Comparison of ENCODE assay signal across 1 cellular context in the genomic region with DNA sequence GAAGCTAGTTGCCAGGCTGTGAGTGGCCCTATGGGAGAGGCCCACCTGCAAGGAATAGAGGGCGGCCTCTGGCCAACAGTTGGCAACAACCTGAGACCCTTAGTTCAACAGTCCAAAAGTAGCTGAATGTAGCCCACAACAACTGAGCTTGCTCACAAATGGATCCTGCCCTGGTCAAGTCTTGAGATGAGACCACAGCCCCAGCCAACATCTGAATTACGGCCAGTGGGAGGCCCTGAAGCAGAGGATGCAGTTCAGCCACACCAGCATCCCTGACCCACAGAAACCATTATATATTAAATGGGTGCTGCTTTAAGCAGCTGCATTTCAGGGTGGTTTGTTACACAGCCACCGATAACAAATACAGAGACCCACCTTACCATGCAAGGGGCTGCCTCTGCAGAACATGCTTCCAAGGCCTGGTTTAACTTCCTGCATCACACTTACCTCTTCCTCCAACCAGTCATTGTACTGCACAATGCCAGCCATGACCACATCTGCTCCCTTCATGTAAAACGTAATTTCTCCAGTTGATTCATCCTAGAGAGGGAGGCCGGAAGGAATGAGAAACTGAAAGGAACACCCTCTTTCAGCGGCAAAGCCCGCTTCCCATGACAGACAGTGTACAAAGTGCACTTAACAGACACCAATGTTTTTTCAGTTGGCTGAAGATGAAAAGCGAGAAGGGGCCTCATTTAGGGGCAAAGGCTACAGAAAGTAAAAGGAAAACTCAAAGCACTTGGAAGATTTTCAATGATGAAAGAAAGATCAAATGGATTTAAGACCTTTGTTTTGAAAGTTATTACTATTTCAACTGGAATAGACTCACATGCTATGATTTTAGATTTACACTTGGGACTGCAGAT.
TF ChIP-seq lines count a peak whose summit lies in the region.

No MANE protein-coding gene starts in this region.

TF ChIP-seq in HepG2, 621 proteins besides CTCF, POLR2A, EP300 and RAD21 (continued from another document and continues in another):
- TF ChIP-seq, protein P1, sequence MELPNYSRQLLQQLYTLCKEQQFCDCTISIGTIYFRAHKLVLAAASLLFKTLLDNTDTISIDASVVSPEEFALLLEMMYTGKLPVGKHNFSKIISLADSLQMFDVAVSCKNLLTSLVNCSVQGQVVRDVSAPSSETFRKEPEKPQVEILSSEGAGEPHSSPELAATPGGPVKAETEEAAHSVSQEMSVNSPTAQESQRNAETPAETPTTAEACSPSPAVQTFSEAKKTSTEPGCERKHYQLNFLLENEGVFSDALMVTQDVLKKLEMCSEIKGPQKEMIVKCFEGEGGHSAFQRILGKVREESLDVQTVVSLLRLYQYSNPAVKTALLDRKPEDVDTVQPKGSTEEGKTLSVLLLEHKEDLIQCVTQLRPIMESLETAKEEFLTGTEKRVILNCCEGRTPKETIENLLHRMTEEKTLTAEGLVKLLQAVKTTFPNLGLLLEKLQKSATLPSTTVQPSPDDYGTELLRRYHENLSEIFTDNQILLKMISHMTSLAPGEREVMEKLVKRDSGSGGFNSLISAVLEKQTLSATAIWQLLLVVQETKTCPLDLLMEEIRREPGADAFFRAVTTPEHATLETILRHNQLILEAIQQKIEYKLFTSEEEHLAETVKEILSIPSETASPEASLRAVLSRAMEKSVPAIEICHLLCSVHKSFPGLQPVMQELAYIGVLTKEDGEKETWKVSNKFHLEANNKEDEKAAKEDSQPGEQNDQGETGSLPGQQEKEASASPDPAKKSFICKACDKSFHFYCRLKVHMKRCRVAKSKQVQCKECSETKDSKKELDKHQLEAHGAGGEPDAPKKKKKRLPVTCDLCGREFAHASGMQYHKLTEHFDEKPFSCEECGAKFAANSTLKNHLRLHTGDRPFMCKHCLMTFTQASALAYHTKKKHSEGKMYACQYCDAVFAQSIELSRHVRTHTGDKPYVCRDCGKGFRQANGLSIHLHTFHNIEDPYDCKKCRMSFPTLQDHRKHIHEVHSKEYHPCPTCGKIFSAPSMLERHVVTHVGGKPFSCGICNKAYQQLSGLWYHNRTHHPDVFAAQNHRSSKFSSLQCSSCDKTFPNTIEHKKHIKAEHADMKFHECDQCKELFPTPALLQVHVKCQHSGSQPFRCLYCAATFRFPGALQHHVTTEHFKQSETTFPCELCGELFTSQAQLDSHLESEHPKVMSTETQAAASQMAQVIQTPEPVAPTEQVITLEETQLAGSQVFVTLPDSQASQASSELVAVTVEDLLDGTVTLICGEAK (IDR thresholded peaks at IDR 0.05), result no peak
- TF ChIP-seq, protein P1 (CRISPR knock-in tag; IDR thresholded peaks at IDR 0.05), result no peak
- TF ChIP-seq ZFP41 (CRISPR knock-in tag; IDR thresholded peaks at IDR 0.05; ENCODE audit: borderline replicate concordance), result no peak
- TF ChIP-seq ZNF350 (CRISPR knock-in tag; IDR thresholded peaks at IDR 0.05; ENCODE audit: borderline replicate concordance, low read depth), result 0 out of 2 replicates have a peak, but pooled peaks have one; percentile 55
- TF ChIP-seq GPN1 (CRISPR knock-in tag; IDR thresholded peaks at IDR 0.05; ENCODE audit: borderline replicate concordance), result no peak
- TF ChIP-seq ZNF615 (CRISPR knock-in tag; IDR thresholded peaks at IDR 0.05; ENCODE audit: borderline replicate concordance), result no peak
- 0 out of 2 replicates have a peak, but pooled peaks have one; percentile 22 for TF ChIP-seq HIVEP1 (CRISPR knock-in tag; IDR thresholded peaks at IDR 0.05)
- no peak for TF ChIP-seq ZNF562 (CRISPR knock-in tag; IDR thresholded peaks at IDR 0.05; ENCODE audit: borderline replicate concordance)
- TF ChIP-seq ZNF33B (CRISPR knock-in tag; IDR thresholded peaks at IDR 0.05), result no peak
- TF ChIP-seq ARNTL (CRISPR knock-in tag; IDR thresholded peaks at IDR 0.05), result no peak
- TF ChIP-seq ZNF225 (CRISPR knock-in tag; IDR thresholded peaks at IDR 0.05), result 0 out of 2 replicates have a peak, but pooled peaks have one; percentile 31
- TF ChIP-seq ZFY (CRISPR knock-in tag; IDR thresholded peaks at IDR 0.05), result no peak
- TF ChIP-seq ZNF790 (CRISPR knock-in tag; IDR thresholded peaks at IDR 0.05; ENCODE audit: borderline replicate concordance), result no peak
- TF ChIP-seq, protein P2, sequence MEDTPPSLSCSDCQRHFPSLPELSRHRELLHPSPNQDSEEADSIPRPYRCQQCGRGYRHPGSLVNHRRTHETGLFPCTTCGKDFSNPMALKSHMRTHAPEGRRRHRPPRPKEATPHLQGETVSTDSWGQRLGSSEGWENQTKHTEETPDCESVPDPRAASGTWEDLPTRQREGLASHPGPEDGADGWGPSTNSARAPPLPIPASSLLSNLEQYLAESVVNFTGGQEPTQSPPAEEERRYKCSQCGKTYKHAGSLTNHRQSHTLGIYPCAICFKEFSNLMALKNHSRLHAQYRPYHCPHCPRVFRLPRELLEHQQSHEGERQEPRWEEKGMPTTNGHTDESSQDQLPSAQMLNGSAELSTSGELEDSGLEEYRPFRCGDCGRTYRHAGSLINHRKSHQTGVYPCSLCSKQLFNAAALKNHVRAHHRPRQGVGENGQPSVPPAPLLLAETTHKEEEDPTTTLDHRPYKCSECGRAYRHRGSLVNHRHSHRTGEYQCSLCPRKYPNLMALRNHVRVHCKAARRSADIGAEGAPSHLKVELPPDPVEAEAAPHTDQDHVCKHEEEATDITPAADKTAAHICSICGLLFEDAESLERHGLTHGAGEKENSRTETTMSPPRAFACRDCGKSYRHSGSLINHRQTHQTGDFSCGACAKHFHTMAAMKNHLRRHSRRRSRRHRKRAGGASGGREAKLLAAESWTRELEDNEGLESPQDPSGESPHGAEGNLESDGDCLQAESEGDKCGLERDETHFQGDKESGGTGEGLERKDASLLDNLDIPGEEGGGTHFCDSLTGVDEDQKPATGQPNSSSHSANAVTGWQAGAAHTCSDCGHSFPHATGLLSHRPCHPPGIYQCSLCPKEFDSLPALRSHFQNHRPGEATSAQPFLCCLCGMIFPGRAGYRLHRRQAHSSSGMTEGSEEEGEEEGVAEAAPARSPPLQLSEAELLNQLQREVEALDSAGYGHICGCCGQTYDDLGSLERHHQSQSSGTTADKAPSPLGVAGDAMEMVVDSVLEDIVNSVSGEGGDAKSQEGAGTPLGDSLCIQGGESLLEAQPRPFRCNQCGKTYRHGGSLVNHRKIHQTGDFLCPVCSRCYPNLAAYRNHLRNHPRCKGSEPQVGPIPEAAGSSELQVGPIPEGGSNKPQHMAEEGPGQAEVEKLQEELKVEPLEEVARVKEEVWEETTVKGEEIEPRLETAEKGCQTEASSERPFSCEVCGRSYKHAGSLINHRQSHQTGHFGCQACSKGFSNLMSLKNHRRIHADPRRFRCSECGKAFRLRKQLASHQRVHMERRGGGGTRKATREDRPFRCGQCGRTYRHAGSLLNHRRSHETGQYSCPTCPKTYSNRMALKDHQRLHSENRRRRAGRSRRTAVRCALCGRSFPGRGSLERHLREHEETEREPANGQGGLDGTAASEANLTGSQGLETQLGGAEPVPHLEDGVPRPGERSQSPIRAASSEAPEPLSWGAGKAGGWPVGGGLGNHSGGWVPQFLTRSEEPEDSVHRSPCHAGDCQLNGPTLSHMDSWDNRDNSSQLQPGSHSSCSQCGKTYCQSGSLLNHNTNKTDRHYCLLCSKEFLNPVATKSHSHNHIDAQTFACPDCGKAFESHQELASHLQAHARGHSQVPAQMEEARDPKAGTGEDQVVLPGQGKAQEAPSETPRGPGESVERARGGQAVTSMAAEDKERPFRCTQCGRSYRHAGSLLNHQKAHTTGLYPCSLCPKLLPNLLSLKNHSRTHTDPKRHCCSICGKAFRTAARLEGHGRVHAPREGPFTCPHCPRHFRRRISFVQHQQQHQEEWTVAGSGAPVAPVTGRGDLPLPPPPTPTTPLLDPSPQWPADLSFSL (CRISPR knock-in tag; IDR thresholded peaks at IDR 0.05), result no peak
- no peak for TF ChIP-seq ZNF274 (CRISPR knock-in tag; IDR thresholded peaks at IDR 0.05)
- no peak for TF ChIP-seq BRD4 (CRISPR knock-in tag; IDR thresholded peaks at IDR 0.05)
- TF ChIP-seq TGIF2 (CRISPR knock-in tag; IDR thresholded peaks at IDR 0.05), result peak; percentile 54; the same call in 1 of the 2 replicates
- no peak for TF ChIP-seq YEATS4 (CRISPR knock-in tag; IDR thresholded peaks at IDR 0.05; ENCODE audit: borderline replicate concordance)
- TF ChIP-seq ZNF354B (CRISPR knock-in tag; IDR thresholded peaks at IDR 0.05), result no peak
- TF ChIP-seq, protein P3, sequence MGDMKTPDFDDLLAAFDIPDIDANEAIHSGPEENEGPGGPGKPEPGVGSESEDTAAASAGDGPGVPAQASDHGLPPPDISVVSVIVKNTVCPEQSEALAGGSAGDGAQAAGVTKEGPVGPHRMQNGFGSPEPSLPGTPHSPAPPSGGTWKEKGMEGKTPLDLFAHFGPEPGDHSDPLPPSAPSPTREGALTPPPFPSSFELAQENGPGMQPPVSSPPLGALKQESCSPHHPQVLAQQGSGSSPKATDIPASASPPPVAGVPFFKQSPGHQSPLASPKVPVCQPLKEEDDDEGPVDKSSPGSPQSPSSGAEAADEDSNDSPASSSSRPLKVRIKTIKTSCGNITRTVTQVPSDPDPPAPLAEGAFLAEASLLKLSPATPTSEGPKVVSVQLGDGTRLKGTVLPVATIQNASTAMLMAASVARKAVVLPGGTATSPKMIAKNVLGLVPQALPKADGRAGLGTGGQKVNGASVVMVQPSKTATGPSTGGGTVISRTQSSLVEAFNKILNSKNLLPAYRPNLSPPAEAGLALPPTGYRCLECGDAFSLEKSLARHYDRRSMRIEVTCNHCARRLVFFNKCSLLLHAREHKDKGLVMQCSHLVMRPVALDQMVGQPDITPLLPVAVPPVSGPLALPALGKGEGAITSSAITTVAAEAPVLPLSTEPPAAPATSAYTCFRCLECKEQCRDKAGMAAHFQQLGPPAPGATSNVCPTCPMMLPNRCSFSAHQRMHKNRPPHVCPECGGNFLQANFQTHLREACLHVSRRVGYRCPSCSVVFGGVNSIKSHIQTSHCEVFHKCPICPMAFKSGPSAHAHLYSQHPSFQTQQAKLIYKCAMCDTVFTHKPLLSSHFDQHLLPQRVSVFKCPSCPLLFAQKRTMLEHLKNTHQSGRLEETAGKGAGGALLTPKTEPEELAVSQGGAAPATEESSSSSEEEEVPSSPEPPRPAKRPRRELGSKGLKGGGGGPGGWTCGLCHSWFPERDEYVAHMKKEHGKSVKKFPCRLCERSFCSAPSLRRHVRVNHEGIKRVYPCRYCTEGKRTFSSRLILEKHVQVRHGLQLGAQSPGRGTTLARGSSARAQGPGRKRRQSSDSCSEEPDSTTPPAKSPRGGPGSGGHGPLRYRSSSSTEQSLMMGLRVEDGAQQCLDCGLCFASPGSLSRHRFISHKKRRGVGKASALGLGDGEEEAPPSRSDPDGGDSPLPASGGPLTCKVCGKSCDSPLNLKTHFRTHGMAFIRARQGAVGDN (CRISPR knock-in tag; IDR thresholded peaks at IDR 0.05), result no peak
- no peak for TF ChIP-seq SOX13 (IDR thresholded peaks at IDR 0.05)
- peak in 1 of 2 experiments; percentile 84; a peak in 2 of 4 replicates for TF ChIP-seq SOX13 (CRISPR knock-in tag; conservative IDR thresholded peaks at IDR 0.05 in 1 of 2, IDR thresholded peaks at IDR 0.05 in 1 of 2)
- TF ChIP-seq CBFB (CRISPR knock-in tag; IDR thresholded peaks at IDR 0.05), result 0 out of 2 replicates have a peak, but pooled peaks have one; percentile 41
- no peak for TF ChIP-seq BHLHE40 (IDR thresholded peaks at IDR 0.05; ENCODE audit: low read length)
- no peak for TF ChIP-seq ZNF326 (CRISPR knock-in tag; IDR thresholded peaks at IDR 0.05; ENCODE audit: borderline replicate concordance)
- TF ChIP-seq MATR3 (CRISPR knock-in tag; IDR thresholded peaks at IDR 0.05), result no peak
- peak; percentile 16; the same call in 1 of the 2 replicates for TF ChIP-seq SMC3 (IDR thresholded peaks at IDR 0.05; ENCODE audit: low read length)
- no peak for TF ChIP-seq LCORL (IDR thresholded peaks at IDR 0.05)
- peak; percentile 54; the same call in 1 of the 2 replicates for TF ChIP-seq LCORL (CRISPR knock-in tag; IDR thresholded peaks at IDR 0.05)
- TF ChIP-seq FOXA1 (IDR thresholded peaks at IDR 0.05), result no peak
- TF ChIP-seq FOXA1 (CRISPR knock-in tag; IDR thresholded peaks at IDR 0.05), result peak; percentile 57
- TF ChIP-seq, protein P4, sequence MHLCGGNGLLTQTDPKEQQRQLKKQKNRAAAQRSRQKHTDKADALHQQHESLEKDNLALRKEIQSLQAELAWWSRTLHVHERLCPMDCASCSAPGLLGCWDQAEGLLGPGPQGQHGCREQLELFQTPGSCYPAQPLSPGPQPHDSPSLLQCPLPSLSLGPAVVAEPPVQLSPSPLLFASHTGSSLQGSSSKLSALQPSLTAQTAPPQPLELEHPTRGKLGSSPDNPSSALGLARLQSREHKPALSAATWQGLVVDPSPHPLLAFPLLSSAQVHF (CRISPR knock-in tag; IDR thresholded peaks at IDR 0.05), result no peak
- no peak for TF ChIP-seq DNMT3B (CRISPR knock-in tag; conservative IDR thresholded peaks at IDR 0.05)
